ENCODE assay signal across 8 cellular contexts in the genomic region with DNA sequence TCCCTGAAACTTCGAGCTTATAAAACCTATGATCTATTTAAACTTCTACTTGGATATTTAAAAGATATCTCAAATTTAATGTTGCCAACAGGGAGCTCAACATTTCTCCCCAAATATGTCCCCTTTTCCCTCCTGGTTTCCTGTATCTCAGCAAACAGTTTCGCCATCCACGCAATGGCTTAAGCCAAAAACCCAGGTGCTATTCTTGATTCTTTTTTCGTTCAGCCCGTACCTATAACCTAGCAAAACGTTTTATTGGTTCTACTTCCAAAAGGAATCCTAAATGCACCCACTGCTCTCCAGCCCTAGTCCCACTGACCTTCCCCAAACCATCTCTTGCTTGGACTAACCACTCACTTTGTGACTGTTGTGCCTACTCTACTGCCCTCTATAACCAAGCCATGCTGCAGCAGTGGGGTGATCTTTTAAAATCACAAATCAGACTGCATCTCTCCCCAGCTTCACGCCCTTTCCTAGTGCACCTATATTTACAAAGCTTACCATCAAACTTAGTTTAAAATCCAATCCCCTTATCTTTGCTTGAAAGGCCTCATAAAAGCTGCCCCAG.
DNase-seq lines count a peak whose midpoint lies in the region; ATAC-seq, FAIRE-seq and TF ChIP-seq lines count a peak whose summit lies in the region.
"Not testable (repeated sequence)": the region's sequence is repeated elsewhere in the genome, so short reads cannot be mapped to it uniquely, and the experiment has no call there.

No MANE protein-coding gene starts in this region.

- not testable (repeated sequence) for DNase-seq in GM12892 (ENCODE audit: insufficient read length); GM23338 (ENCODE audit: low spot score); activated T-cell treated with anti-CD3 and anti-CD28 coated beads, Interleukin-2, amount 50 U/mL, for 72 hours; nephron progenitor cell

- H3K27me3 ChIP-seq in GM23338 (ENCODE audit: insufficient read depth), result not testable (repeated sequence)

- not testable (repeated sequence) for H3K4me2 ChIP-seq in GM23338

- H3K79me2 ChIP-seq in GM23338 (replicated peaks; ENCODE audit: insufficient read depth), result not testable (repeated sequence)

- not testable (repeated sequence) for H3K4me3 ChIP-seq in GM23338

- H3K27ac Mint-ChIP-seq in GM23338, result not testable (repeated sequence)
- H3K27ac Mint-ChIP-seq in activated T-cell treated with anti-CD3 and anti-CD28 coated beads, Interleukin-2, amount 50 U/mL, for 72 hours, result peak overlapping the region; percentile 70
- H3K27ac Mint-ChIP-seq in nephron progenitor cell, result peak overlapping the region; percentile 77

- H3K9me3 Mint-ChIP-seq in GM23338; activated T-cell treated with anti-CD3 and anti-CD28 coated beads, Interleukin-2, amount 50 U/mL, for 72 hours; nephron progenitor cell: not testable (repeated sequence)

- H3K27me3 Mint-ChIP-seq in GM23338 (ENCODE audit: insufficient read depth, low read depth, poor library complexity); activated T-cell treated with anti-CD3 and anti-CD28 coated beads, Interleukin-2, amount 50 U/mL, for 72 hours (ENCODE audit: low read depth); nephron progenitor cell (ENCODE audit: low read depth, poor library complexity): not testable (repeated sequence)

- H3K9me2 ChIP-seq in GM23338 (ENCODE audit: insufficient read depth), result not testable (repeated sequence)

- not testable (repeated sequence) for H3K36me3 ChIP-seq in GM23338 (ENCODE audit: insufficient read depth)

- not testable (repeated sequence) for H3F3A ChIP-seq in GM23338 (replicated peaks; ENCODE audit: low read depth)

- peaks cover 15% of the 10 kb centered on the region for H3K4me1 Mint-ChIP-seq in GM23338
- not testable (repeated sequence) for H3K4me1 Mint-ChIP-seq in activated T-cell treated with anti-CD3 and anti-CD28 coated beads, Interleukin-2, amount 50 U/mL, for 72 hours (ENCODE audit: low read depth)
- H3K4me1 Mint-ChIP-seq in nephron progenitor cell, result peaks cover 25% of the 10 kb centered on the region

- TF ChIP-seq POLR2A in GM12892 (IDR thresholded peaks at IDR 0.05; ENCODE audit: low read depth, low read length), result not testable (repeated sequence)

- ATAC-seq in GM18870 (IDR thresholded peaks at IDR 0.05; ENCODE audit: unreplicated experiment), result peak; percentile 31
- ATAC-seq in GM21381 (IDR thresholded peaks at IDR 0.05; ENCODE audit: unreplicated experiment), result peak; percentile 13
- ATAC-seq in GM23338, result peak; percentile 36
- ATAC-seq in HG02870 (IDR thresholded peaks at IDR 0.05; ENCODE audit: unreplicated experiment), result peak; percentile 48
- ATAC-seq in HG03439 (IDR thresholded peaks at IDR 0.05; ENCODE audit: unreplicated experiment), result peak; percentile 34
- not testable (repeated sequence) for ATAC-seq in activated T-cell treated with anti-CD3 and anti-CD28 coated beads, Interleukin-2, amount 50 U/mL, for 72 hours (replicated peaks in 1 of 2)

- not testable (repeated sequence) for H3K4me3 Mint-ChIP-seq in GM23338; activated T-cell treated with anti-CD3 and anti-CD28 coated beads, Interleukin-2, amount 50 U/mL, for 72 hours; nephron progenitor cell

- not testable (repeated sequence) for H3K36me3 Mint-ChIP-seq in GM23338 (ENCODE audit: low read depth); activated T-cell treated with anti-CD3 and anti-CD28 coated beads, Interleukin-2, amount 50 U/mL, for 72 hours (ENCODE audit: insufficient read depth in 2 of 2); nephron progenitor cell (ENCODE audit: low read depth)

- 0 out of 2 replicates have a peak overlapping the region, but pooled peaks have one; percentile 45 for H3K27ac ChIP-seq in GM23338 (ENCODE audit: low read depth)

- not testable (repeated sequence) for H4K20me1 ChIP-seq in GM23338 (replicated peaks; ENCODE audit: insufficient read depth)

- not testable (repeated sequence) for H2AFZ ChIP-seq in GM23338

- H3K4me1 ChIP-seq in GM23338 (ENCODE audit: insufficient read depth), result peaks cover 13% of the 10 kb centered on the region

- peak; percentile 87 for FAIRE-seq in GM12892 (lab: Jason Lieb, UNC)

- not testable (repeated sequence) for TF ChIP-seq CTCF in GM23338 (conservative IDR thresholded peaks at IDR 0.05; ENCODE audit: low read depth in 2 of 2); nephron progenitor cell (IDR thresholded peaks at IDR 0.05)
